ENCODE assay signal across 18 cellular contexts in the genomic region with DNA sequence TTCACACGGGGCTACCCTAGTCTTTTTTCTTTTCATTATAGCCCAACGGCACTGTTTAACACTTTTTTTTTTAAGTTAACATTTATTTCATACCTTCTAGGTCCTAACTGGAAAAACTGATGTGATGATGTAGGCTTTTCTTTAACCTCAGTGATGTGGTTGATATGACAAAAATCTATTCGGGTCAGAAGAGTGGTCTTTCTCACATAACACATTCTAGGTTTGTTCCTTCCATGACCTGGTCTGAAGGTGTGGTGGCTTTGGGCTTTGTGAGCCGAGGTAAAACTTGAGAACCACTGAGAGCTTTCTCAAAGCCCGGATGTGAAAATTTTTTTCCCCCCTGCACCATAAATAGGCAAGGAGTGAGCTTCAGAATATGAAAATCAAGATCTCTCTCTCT. TPM values are rescaled to one million over a fixed set of nuclear protein-coding genes. Genes with fewer than 3 reads are reported as not detected.
A peak's percentile ranks its signal among the peaks of the same experiment; 100 is the strongest.
DNase-seq lines count a peak whose midpoint lies in the region; ATAC-seq lines count a peak whose summit lies in the region.
"Had no signal": no experiment of that assay in that cellular context is flagged by ENCODE, and none has a peak within 500 bp of the region (broad histone marks: within the 10 kb centered on the region; RNA-seq: fewer than 3 reads in every experiment).

No MANE protein-coding gene starts in this region.

- DNase-seq in activated T-cell treated with anti-CD3 and anti-CD28 coated beads, Interleukin-2, amount 50 U/mL, for 24 hours, result no peak
- DNase-seq in activated T-cell treated with anti-CD3 and anti-CD28 coated beads, Interleukin-2, amount 50 U/mL, for 1 hour, result no peak
- no peak for DNase-seq in activated naive CD8-positive, alpha-beta T cell treated with anti-CD3 and anti-CD28 coated beads, Interleukin-2, amount 10 ng/mL, durations not matched to agents 7 days and 5 days
- no peak for DNase-seq in activated CD4-positive, alpha-beta memory T cell treated with anti-CD3 and anti-CD28 coated beads for 36 hours
- DNase-seq in pons (ENCODE audit: low spot score), result no peak
- DNase-seq: GOT3, HFFc6, KG1, MG63, NCI-H1105, NCI-H1694 treated with DMSO at 0.1 percent for 48 hours, NCI-H446 treated with DMSO at 0.1 percent for 48 hours, NCI-H82, Right ventricle myocardium superior had no signal

- ATAC-seq in GM21423 (IDR thresholded peaks at IDR 0.05; ENCODE audit: unreplicated experiment) (peak; percentile 33), HG03442 (IDR thresholded peaks at IDR 0.05; ENCODE audit: unreplicated experiment) (no peak)
- peak; percentile 60 for ATAC-seq in activated naive CD8-positive, alpha-beta T cell treated with anti-CD3 and anti-CD28 coated beads, Interleukin-2, amount 10 ng/mL, durations not matched to agents 7 days and 5 days (ENCODE audit: low read depth)
- no peak for ATAC-seq in stimulated activated memory B cell treated with anti-CD40 and anti-IgM and Interleukin-4, amounts not matched to agents 10 μg/mL and 1 μg/mL and 100 μg/mL, for 72 hours
- ATAC-seq: Panc1 had no signal

- H3K9me3 Mint-ChIP-seq in activated T-cell treated with anti-CD3 and anti-CD28 coated beads, Interleukin-2, amount 50 U/mL, for 24 hours, result no peaks in the 10 kb centered on the region
- peaks cover 2% of the 10 kb centered on the region for H3K9me3 Mint-ChIP-seq in activated naive CD8-positive, alpha-beta T cell treated with anti-CD3 and anti-CD28 coated beads, Interleukin-2, amount 10 ng/mL, durations not matched to agents 7 days and 5 days
- no peaks in the 10 kb centered on the region for H3K9me3 Mint-ChIP-seq in stimulated activated memory B cell treated with anti-CD40 and anti-IgM and Interleukin-4, amounts not matched to agents 10 μg/mL and 1 μg/mL and 100 μg/mL, for 72 hours
- H3K9me3 Mint-ChIP-seq in activated CD4-positive, alpha-beta memory T cell treated with anti-CD3 and anti-CD28 coated beads for 36 hours, result no peaks in the 10 kb centered on the region
- H3K9me3 Mint-ChIP-seq: HFFc6 had no signal

- POLR2A ChIA-PET in activated naive CD8-positive, alpha-beta T cell treated with anti-CD3 and anti-CD28 coated beads, Interleukin-2, amount 10 ng/mL, durations not matched to agents 7 days and 5 days (lab: Charles Lee), result no interaction called here
- POLR2A ChIA-PET in activated CD4-positive, alpha-beta memory T cell treated with anti-CD3 and anti-CD28 coated beads for 36 hours (lab: Charles Lee), result no interaction called here

- H3K4me1 Mint-ChIP-seq in activated T-cell treated with anti-CD3 and anti-CD28 coated beads, Interleukin-2, amount 50 U/mL, for 24 hours (ENCODE audit: low read depth), result peaks cover 66% of the 10 kb centered on the region
- H3K4me1 Mint-ChIP-seq in activated naive CD8-positive, alpha-beta T cell treated with anti-CD3 and anti-CD28 coated beads, Interleukin-2, amount 10 ng/mL, durations not matched to agents 7 days and 5 days, result peaks cover 19% of the 10 kb centered on the region
- peaks cover 19% of the 10 kb centered on the region for H3K4me1 Mint-ChIP-seq in stimulated activated memory B cell treated with anti-CD40 and anti-IgM and Interleukin-4, amounts not matched to agents 10 μg/mL and 1 μg/mL and 100 μg/mL, for 72 hours
- peaks cover 40% of the 10 kb centered on the region for H3K4me1 Mint-ChIP-seq in activated CD4-positive, alpha-beta memory T cell treated with anti-CD3 and anti-CD28 coated beads for 36 hours (ENCODE audit: low read depth)

- no peaks in the 10 kb centered on the region for H3K27me3 Mint-ChIP-seq in activated T-cell treated with anti-CD3 and anti-CD28 coated beads, Interleukin-2, amount 50 U/mL, for 24 hours
- no peaks in the 10 kb centered on the region for H3K27me3 Mint-ChIP-seq in activated naive CD8-positive, alpha-beta T cell treated with anti-CD3 and anti-CD28 coated beads, Interleukin-2, amount 10 ng/mL, durations not matched to agents 7 days and 5 days
- H3K27me3 Mint-ChIP-seq in stimulated activated memory B cell treated with anti-CD40 and anti-IgM and Interleukin-4, amounts not matched to agents 10 μg/mL and 1 μg/mL and 100 μg/mL, for 72 hours, result no peaks in the 10 kb centered on the region
- no peaks in the 10 kb centered on the region for H3K27me3 Mint-ChIP-seq in activated CD4-positive, alpha-beta memory T cell treated with anti-CD3 and anti-CD28 coated beads for 36 hours

- intact Hi-C loops in activated CD4-positive, alpha-beta memory T cell treated with anti-CD3 and anti-CD28 coated beads for 36 hours (cut with micrococcal nuclease), result no loop called here

- no peak overlapping the region for H3K4me3 Mint-ChIP-seq in activated T-cell treated with anti-CD3 and anti-CD28 coated beads, Interleukin-2, amount 50 U/mL, for 24 hours
- H3K4me3 Mint-ChIP-seq in activated naive CD8-positive, alpha-beta T cell treated with anti-CD3 and anti-CD28 coated beads, Interleukin-2, amount 10 ng/mL, durations not matched to agents 7 days and 5 days, result no peak overlapping the region
- no peak overlapping the region for H3K4me3 Mint-ChIP-seq in stimulated activated memory B cell treated with anti-CD40 and anti-IgM and Interleukin-4, amounts not matched to agents 10 μg/mL and 1 μg/mL and 100 μg/mL, for 72 hours
- no peak overlapping the region for H3K4me3 Mint-ChIP-seq in activated CD4-positive, alpha-beta memory T cell treated with anti-CD3 and anti-CD28 coated beads for 36 hours
- H3K4me3 Mint-ChIP-seq: HFFc6 had no signal

- peaks cover 46% of the 10 kb centered on the region for H3K36me3 Mint-ChIP-seq in activated T-cell treated with anti-CD3 and anti-CD28 coated beads, Interleukin-2, amount 50 U/mL, for 24 hours (ENCODE audit: low read depth)
- peaks cover 26% of the 10 kb centered on the region for H3K36me3 Mint-ChIP-seq in activated naive CD8-positive, alpha-beta T cell treated with anti-CD3 and anti-CD28 coated beads, Interleukin-2, amount 10 ng/mL, durations not matched to agents 7 days and 5 days
- peaks cover 44% of the 10 kb centered on the region for H3K36me3 Mint-ChIP-seq in stimulated activated memory B cell treated with anti-CD40 and anti-IgM and Interleukin-4, amounts not matched to agents 10 μg/mL and 1 μg/mL and 100 μg/mL, for 72 hours
- H3K36me3 Mint-ChIP-seq in activated CD4-positive, alpha-beta memory T cell treated with anti-CD3 and anti-CD28 coated beads for 36 hours, result peaks cover 13% of the 10 kb centered on the region

- CTCF ChIA-PET in activated CD4-positive, alpha-beta memory T cell treated with anti-CD3 and anti-CD28 coated beads for 36 hours (lab: Charles Lee), result interaction anchor here (1.1 kb wide), 1 partner anchor 16 kb away, joined by 4 read pairs; no protein-coding TSS in a partner anchor

- H3K27ac Mint-ChIP-seq in activated T-cell treated with anti-CD3 and anti-CD28 coated beads, Interleukin-2, amount 50 U/mL, for 24 hours, result peak overlapping the region; percentile 68
- no peak overlapping the region for H3K27ac Mint-ChIP-seq in activated naive CD8-positive, alpha-beta T cell treated with anti-CD3 and anti-CD28 coated beads, Interleukin-2, amount 10 ng/mL, durations not matched to agents 7 days and 5 days
- H3K27ac Mint-ChIP-seq in stimulated activated memory B cell treated with anti-CD40 and anti-IgM and Interleukin-4, amounts not matched to agents 10 μg/mL and 1 μg/mL and 100 μg/mL, for 72 hours, result peak overlapping the region; percentile 11
- H3K27ac Mint-ChIP-seq in activated CD4-positive, alpha-beta memory T cell treated with anti-CD3 and anti-CD28 coated beads for 36 hours, result no peak overlapping the region

RNA-seq across cellular contexts. Expression of gene GPD2, which starts 44.2 kb away (rescaled TPM):
- 10 to 100 TPM; 16.8 to 19.8 TPM for total RNA-seq in activated naive CD8-positive, alpha-beta T cell treated with anti-CD3 and anti-CD28 coated beads, Interleukin-2, amount 10 ng/mL, durations not matched to agents 7 days and 5 days
- total RNA-seq in activated CD4-positive, alpha-beta memory T cell treated with anti-CD3 and anti-CD28 coated beads for 36 hours, result 10 to 100 TPM; 27.3 to 28.6 TPM

Comparison
In these comparisons a context has a peak if more than half of its experiments do, and no peak if none do; other contexts are left out.
1. H3K27ac Mint-ChIP-seq: peak in activated T-cell treated with anti-CD3 and anti-CD28 coated beads, Interleukin-2, amount 50 U/mL, for 24 hours (single experiment) and stimulated activated memory B cell treated with anti-CD40 and anti-IgM and Interleukin-4, amounts not matched to agents 10 μg/mL and 1 μg/mL and 100 μg/mL, for 72 hours (single experiment); none in activated naive CD8-positive, alpha-beta T cell treated with anti-CD3 and anti-CD28 coated beads, Interleukin-2, amount 10 ng/mL, durations not matched to agents 7 days and 5 days (single experiment) and activated CD4-positive, alpha-beta memory T cell treated with anti-CD3 and anti-CD28 coated beads for 36 hours (single experiment).
2. ATAC-seq: peak in GM21423 (single experiment) and activated naive CD8-positive, alpha-beta T cell treated with anti-CD3 and anti-CD28 coated beads, Interleukin-2, amount 10 ng/mL, durations not matched to agents 7 days and 5 days (single experiment); none in stimulated activated memory B cell treated with anti-CD40 and anti-IgM and Interleukin-4, amounts not matched to agents 10 μg/mL and 1 μg/mL and 100 μg/mL, for 72 hours (single experiment) and HG03442 (single experiment).